Comparison of ENCODE assay signal across 1 cellular context in the genomic region with DNA sequence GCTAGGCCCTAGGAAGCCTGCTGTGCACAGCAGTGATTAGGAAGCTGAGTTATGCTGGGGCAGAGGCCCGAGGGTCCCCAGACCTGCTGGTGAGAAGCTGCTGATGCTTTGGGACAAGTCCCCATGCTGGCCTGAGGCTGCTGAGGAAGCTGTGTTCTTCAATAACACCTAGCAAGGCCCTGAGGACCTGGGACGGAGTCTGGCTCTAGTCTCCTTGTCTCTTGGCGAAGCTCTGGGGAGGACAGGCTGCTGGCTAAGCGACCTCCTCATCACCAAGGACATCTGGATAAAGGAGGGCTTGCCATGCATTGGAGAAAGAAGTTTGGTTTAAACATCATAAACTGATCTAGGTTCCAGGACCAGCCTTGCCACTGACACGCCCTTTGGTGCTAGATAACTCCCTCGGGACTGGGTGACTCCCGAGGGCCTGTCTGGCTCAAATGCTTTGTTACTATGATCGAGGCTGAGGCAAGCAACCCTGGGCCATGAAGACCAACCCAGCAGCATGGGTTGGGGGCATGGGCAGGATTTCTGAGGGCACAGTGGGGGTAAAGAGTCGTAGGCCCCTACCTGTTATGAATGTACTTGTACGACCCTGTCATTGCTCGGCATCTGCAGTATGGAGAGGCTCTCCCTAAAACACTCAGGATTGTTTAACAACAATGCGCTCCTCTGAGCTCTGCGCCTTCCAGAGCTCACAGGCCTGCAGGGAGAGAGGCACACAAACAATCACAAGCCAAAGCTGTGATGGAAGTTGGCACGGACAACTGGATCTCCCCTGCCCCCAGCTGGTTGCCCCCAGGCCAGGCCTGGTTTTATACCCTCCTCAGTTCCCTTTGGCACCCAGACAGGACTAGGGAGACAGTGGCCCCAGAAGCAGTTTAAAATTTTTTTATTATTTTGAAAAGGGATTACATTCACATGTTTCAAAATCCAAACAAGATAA.
TF ChIP-seq lines count a peak whose summit lies in the region.

No MANE protein-coding gene starts in this region.

TF ChIP-seq in IMR-90, 13 proteins besides CTCF, POLR2A, EP300 and RAD21 (continued from another document):
- TF ChIP-seq, protein P1, sequence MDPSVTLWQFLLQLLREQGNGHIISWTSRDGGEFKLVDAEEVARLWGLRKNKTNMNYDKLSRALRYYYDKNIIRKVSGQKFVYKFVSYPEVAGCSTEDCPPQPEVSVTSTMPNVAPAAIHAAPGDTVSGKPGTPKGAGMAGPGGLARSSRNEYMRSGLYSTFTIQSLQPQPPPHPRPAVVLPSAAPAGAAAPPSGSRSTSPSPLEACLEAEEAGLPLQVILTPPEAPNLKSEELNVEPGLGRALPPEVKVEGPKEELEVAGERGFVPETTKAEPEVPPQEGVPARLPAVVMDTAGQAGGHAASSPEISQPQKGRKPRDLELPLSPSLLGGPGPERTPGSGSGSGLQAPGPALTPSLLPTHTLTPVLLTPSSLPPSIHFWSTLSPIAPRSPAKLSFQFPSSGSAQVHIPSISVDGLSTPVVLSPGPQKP (IDR thresholded peaks at IDR 0.05; ENCODE audit: borderline replicate concordance, low read depth, low read length), result no peak
- TF ChIP-seq CEBPB (IDR thresholded peaks at IDR 0.05; ENCODE audit: low read depth, low read length), result no peak
